Comparison of ENCODE assay signal across 1 cellular context in the genomic region with DNA sequence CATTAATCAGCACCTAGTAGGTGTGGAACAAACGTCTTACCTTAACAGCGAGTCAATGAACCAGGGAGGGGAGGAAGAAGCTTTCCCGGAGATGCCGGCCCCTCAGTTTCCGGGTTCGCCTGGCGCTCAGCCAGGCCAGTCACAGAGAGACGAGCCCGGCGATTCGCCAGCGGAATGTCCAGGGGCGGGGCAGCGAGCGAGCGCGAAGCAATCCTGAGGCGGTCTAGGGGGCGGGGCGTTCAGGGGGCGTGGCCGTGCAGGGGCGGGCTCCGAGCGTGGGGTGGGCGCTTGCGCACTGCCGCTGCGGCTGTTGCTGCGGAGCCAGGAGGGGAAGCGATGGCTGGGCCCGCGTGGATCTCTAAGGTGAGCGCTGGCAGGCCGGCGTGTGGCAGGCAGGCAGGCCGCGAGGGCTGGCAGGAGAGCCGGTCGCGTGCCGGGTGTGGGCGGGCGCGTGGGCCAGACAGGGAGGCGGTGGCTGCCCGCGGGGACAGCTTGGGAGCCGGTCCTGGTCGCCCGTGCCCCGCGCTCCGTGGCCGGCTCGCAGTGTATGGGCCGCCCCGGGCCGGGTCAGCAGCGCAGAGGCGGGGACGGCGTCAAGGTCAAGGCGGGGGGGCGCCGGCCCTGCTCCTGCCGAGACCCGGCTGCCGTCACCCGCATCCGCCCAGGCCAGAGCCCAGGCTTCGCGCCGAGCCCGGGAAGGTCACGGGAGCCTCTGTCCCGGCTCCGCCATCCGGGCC.
TF ChIP-seq lines count a peak whose summit lies in the region.

TSS of gene IDH3A (plus strand) at position 295 of the 737 bp plus-strand sequence. CDS start at position 337, 42 bp downstream.

TF ChIP-seq in HepG2, 621 proteins besides CTCF, POLR2A, EP300 and RAD21 (continued from another document and continues in another):
- TF ChIP-seq GTF2F1 (IDR thresholded peaks at IDR 0.05; ENCODE audit: low read length), result no peak
- TF ChIP-seq ZNF331 (CRISPR knock-in tag; IDR thresholded peaks at IDR 0.05), result no peak
- peak; percentile 30; the same call in 1 of the 2 replicates for TF ChIP-seq ZBTB10 (CRISPR knock-in tag; IDR thresholded peaks at IDR 0.05; ENCODE audit: borderline replicate concordance)
- TF ChIP-seq ZNF337 (CRISPR knock-in tag; IDR thresholded peaks at IDR 0.05; ENCODE audit: borderline replicate concordance, low read depth), result no peak; the same call in 1 of the 2 replicates
- TF ChIP-seq MAF1 (CRISPR knock-in tag; IDR thresholded peaks at IDR 0.05; ENCODE audit: borderline replicate concordance), result 0 out of 2 replicates have a peak, but pooled peaks have one; percentile 37
- peak; percentile 72 for TF ChIP-seq SP5 (CRISPR knock-in tag; IDR thresholded peaks at IDR 0.05; ENCODE audit: borderline replicate concordance, low read depth)
- 0 out of 2 replicates have a peak, but pooled peaks have one; percentile 35 for TF ChIP-seq ZNF138 (CRISPR knock-in tag; IDR thresholded peaks at IDR 0.05; ENCODE audit: low read depth)
- TF ChIP-seq BCL3 (CRISPR knock-in tag; IDR thresholded peaks at IDR 0.05), result peak; percentile 56; the same call in 1 of the 2 replicates
- TF ChIP-seq MEF2D (CRISPR knock-in tag; IDR thresholded peaks at IDR 0.05), result 0 out of 2 replicates have a peak, but pooled peaks have one; percentile 19
- peak; percentile 53; the same call in 1 of the 2 replicates for TF ChIP-seq ZBTB43 (CRISPR knock-in tag; conservative IDR thresholded peaks at IDR 0.05)
- TF ChIP-seq PRMT3 (CRISPR knock-in tag; IDR thresholded peaks at IDR 0.05; ENCODE audit: borderline replicate concordance, low read depth), result no peak
- no peak for TF ChIP-seq ZBTB34 (CRISPR knock-in tag; IDR thresholded peaks at IDR 0.05)
- TF ChIP-seq STAT5B (CRISPR knock-in tag; IDR thresholded peaks at IDR 0.05), result no peak
- TF ChIP-seq, protein P1, sequence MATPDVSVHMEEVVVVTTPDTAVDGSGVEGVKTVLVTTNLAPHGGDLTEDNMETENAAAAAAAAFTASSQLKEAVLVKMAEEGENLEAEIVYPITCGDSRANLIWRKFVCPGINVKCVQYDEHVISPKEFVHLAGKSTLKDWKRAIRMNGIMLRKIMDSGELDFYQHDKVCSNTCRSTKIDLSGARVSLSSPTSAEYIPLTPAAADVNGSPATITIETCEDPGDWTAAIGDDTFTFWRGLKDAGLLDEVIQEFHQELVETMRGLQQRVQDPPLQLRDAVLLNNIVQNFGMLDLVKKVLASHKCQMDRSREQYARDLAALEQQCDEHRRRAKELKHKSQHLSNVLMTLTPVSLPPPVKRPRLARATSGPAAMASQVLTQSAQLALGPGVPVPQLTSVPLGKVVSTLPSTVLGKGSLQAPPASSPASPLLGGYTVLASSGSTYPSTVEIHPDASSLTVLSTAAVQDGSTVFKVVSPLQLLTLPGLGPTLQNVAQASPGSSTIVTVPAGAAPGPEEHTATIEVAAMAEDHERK (CRISPR knock-in tag; IDR thresholded peaks at IDR 0.05; ENCODE audit: low read depth), result no peak
- no peak for TF ChIP-seq JDP2 (CRISPR knock-in tag; IDR thresholded peaks at IDR 0.05; ENCODE audit: borderline replicate concordance)
- TF ChIP-seq ZNF784 (CRISPR knock-in tag; IDR thresholded peaks at IDR 0.05; ENCODE audit: borderline replicate concordance), result peak; percentile 67; the same call in 1 of the 2 replicates
- TF ChIP-seq MLXIP (CRISPR knock-in tag; IDR thresholded peaks at IDR 0.05; ENCODE audit: borderline replicate concordance), result no peak
- TF ChIP-seq STAG1 (CRISPR knock-in tag; IDR thresholded peaks at IDR 0.05), result no peak
- no peak for TF ChIP-seq GATAD2A (CRISPR knock-in tag; IDR thresholded peaks at IDR 0.05)
- no peak for TF ChIP-seq SUZ12 (IDR thresholded peaks at IDR 0.05; ENCODE audit: low read depth, low read length)
- TF ChIP-seq TP53 (CRISPR knock-in tag; conservative IDR thresholded peaks at IDR 0.05), result no peak
- TF ChIP-seq USF2 (IDR thresholded peaks at IDR 0.05; ENCODE audit: low read depth, low read length), result no peak
- TF ChIP-seq USF2 (CRISPR knock-in tag; IDR thresholded peaks at IDR 0.05; ENCODE audit: borderline replicate concordance), result no peak
- no peak for TF ChIP-seq ZNF776 (CRISPR knock-in tag; IDR thresholded peaks at IDR 0.05)
- peak; percentile 91 for TF ChIP-seq ELF3 (CRISPR knock-in tag; IDR thresholded peaks at IDR 0.05)
- no peak for TF ChIP-seq AKNA (CRISPR knock-in tag; IDR thresholded peaks at IDR 0.05; ENCODE audit: borderline replicate concordance)
- no peak for TF ChIP-seq HNF4A (CRISPR knock-in tag; IDR thresholded peaks at IDR 0.05)
- TF ChIP-seq PCBP2 (optimal IDR thresholded peaks at IDR 0.05; ENCODE audit: low read depth, low read length, poor library complexity, severe bottlenecking), result no peak
- TF ChIP-seq PCBP1 (IDR thresholded peaks at IDR 0.05; ENCODE audit: borderline replicate concordance, low read depth, low read length), result no peak
- peak; percentile 83 for TF ChIP-seq ATF7-NPFF (CRISPR knock-in tag; IDR thresholded peaks at IDR 0.05; ENCODE audit: low read depth)
- TF ChIP-seq, protein P2, sequence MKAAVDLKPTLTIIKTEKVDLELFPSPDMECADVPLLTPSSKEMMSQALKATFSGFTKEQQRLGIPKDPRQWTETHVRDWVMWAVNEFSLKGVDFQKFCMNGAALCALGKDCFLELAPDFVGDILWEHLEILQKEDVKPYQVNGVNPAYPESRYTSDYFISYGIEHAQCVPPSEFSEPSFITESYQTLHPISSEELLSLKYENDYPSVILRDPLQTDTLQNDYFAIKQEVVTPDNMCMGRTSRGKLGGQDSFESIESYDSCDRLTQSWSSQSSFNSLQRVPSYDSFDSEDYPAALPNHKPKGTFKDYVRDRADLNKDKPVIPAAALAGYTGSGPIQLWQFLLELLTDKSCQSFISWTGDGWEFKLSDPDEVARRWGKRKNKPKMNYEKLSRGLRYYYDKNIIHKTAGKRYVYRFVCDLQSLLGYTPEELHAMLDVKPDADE (CRISPR knock-in tag; IDR thresholded peaks at IDR 0.05), result no peak
